Comparison of ENCODE assay signal across 8 cellular contexts in the genomic region with DNA sequence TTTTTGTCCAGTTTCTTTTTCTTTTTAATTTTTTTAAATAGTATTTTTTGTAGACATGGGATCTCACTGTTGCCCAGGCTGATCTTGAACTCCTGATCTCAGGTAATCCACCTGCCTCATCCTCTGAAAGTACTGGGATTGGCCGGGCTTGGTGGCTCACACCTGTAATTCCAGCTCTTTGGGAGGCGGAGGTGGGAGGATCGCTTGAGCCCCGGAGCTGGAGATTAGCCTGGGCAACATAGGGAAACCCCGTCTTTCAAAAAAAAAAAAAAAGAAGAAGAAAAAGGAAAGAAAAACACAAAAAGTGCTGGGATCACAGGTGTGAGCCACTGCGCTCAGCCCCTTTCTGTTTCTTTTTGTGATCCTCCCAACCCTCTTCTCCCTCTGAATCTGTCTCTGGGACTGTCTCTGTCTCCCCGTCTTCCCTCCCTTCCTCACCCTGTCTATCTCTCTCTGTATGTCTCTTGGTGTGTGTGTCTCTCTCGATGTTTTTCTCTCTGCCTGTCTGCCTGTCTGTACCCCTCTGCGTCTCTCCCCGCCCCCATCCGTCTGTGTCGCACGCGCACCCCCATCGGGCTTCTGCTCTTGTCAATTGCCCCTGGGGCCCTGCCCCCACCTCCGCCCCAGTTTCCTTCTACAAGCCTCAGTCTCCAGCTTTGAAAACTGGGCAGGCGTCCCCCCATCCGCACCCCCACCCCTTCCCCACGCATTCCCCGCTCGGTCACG. TPM values are rescaled to one million over a fixed set of nuclear protein-coding genes. Genes with fewer than 3 reads are reported as not detected.
DNase-seq lines count a peak whose midpoint lies in the region; ATAC-seq and TF ChIP-seq lines count a peak whose summit lies in the region.

No MANE protein-coding gene starts in this region.

- in situ Hi-C loops in astrocyte of the spinal cord (cut with HindIII; ENCODE audit: low sequenced_read_pairs): no loop called here

- H3K4me3 ChIP-seq in astrocyte of the spinal cord (ENCODE audit: low read depth, low read length) (peak overlapping the region; percentile 98), right lobe of liver (peak overlapping the region; percentile 84 to 99 (median 97))

- intact Hi-C loops in right lobe of liver (cut with DNase I): no loop called here

- H3K9me3 ChIP-seq in T-helper 17 cell (ENCODE audit: control insufficient read depth, low read length, poor library complexity, severe bottlenecking) (no peaks in the 10 kb centered on the region), right lobe of liver (no peaks in the 10 kb centered on the region)

- 8% methylated on average over 22 of the region's 22 CpGs for WGBS in right lobe of liver (ENCODE audit: insufficient coverage, low coverage, low lambda C conversion rate, missing lambda C conversion rate)

- no peak for TF ChIP-seq CTCF in HFFc6 (IDR thresholded peaks at IDR 0.05)
- no peak for TF ChIP-seq CTCF in astrocyte of the spinal cord (IDR thresholded peaks at IDR 0.05; ENCODE audit: low read depth, low read length)
- no peak for TF ChIP-seq CTCF in right lobe of liver (IDR thresholded peaks at IDR 0.05)

- peaks cover 0 to 11% (median 7%) of the 10 kb centered on the region in 4 donors for H3K36me3 ChIP-seq in right lobe of liver

- H3K27ac Mint-ChIP-seq in HFFc6 (peak overlapping the region; percentile 91), T-helper 17 cell (peak overlapping the region; percentile 99)

- peaks cover 0 to 27% (median 13%) of the 10 kb centered on the region in 4 donors for H3K4me1 ChIP-seq in right lobe of liver

- no peaks in the 10 kb centered on the region for H3K27me3 ChIP-seq in right lobe of liver

- DNase-seq in HFFc6: no peak
- peak; percentile 74 to 81 (median 77) for DNase-seq in T-helper 17 cell
- DNase-seq in astrocyte of the spinal cord (ENCODE audit: low read depth, low spot score): no peak
- no peak for DNase-seq in right lobe of liver
- peak; percentile 80 for DNase-seq in stimulated activated CD8-positive, alpha-beta memory T cell treated with anti-CD3 and anti-CD28 coated beads, Interleukin-12 subunit alpha, Interleukin-12 subunit beta, amount 100 ng/mL, for 4 hours (ENCODE audit: low read depth)
- DNase-seq in NCI-H1436 treated with DMSO at 0.1 percent for 48 hours (lab: John Stamatoyannopoulos, UW): no peak
- no peak for DNase-seq in putamen (ENCODE audit: low spot score)

- H3K4me3 Mint-ChIP-seq in HFFc6 (peak overlapping the region; percentile 92), T-helper 17 cell (peak overlapping the region; percentile 94)

- H3K27me3 Mint-ChIP-seq in HFFc6 (ENCODE audit: insufficient read depth) (peaks cover 43% of the 10 kb centered on the region), T-helper 17 cell (no peaks in the 10 kb centered on the region)

- TF ChIP-seq POLR2A in right lobe of liver (IDR thresholded peaks at IDR 0.05): no peak

- ATAC-seq in T-helper 17 cell: peak; percentile 12
- ATAC-seq in right lobe of liver: peak in 3 of 4 donors; percentile 0 to 1 (median 0)
- ATAC-seq in HG02588 (IDR thresholded peaks at IDR 0.05; ENCODE audit: unreplicated experiment): no peak

- H3K27ac ChIP-seq in right lobe of liver: peak overlapping the region; percentile 93 to 100 (median 99)

- H3K4me1 Mint-ChIP-seq in HFFc6 (ENCODE audit: low read depth) (peaks cover 57% of the 10 kb centered on the region), T-helper 17 cell (peaks cover 60% of the 10 kb centered on the region)

- H3K36me3 Mint-ChIP-seq in HFFc6 (ENCODE audit: low read depth) (peaks cover 21% of the 10 kb centered on the region), T-helper 17 cell (ENCODE audit: low read depth) (peaks cover 18% of the 10 kb centered on the region)

- peaks cover 11% of the 10 kb centered on the region for H3K9me3 Mint-ChIP-seq in HFFc6

RNA-seq across cellular contexts. Expression of a gene that starts 0.6 kb away (rescaled TPM):
- 10 to 100 TPM; 30.9 to 81.6 (median 68.5) TPM for total RNA-seq in HFFc6 (2021; fragmentation: NEBNext Ultra II Directional; extraction: Animal tissue kit (Norgen Biotek cat#: 25700))
- total RNA-seq in T-helper 17 cell: 1,000 to 10,000 TPM; 1,082 to 1,318 TPM
- 100 to 1,000 TPM in 3 of 6 experiments, 10 to 100 TPM in 3; 28.3 to 156 (median 91.7) TPM for total RNA-seq in right lobe of liver

RNA-seq across cellular contexts. Expression of a gene that starts 6.4 kb away (rescaled TPM):
- 10 to 100 TPM; 38.3 to 56.0 (median 45.7) TPM for total RNA-seq in HFFc6 (2021; fragmentation: NEBNext Ultra II Directional; extraction: Animal tissue kit (Norgen Biotek cat#: 25700))
- 100 to 1,000 TPM; 119 to 129 TPM for total RNA-seq in T-helper 17 cell
- total RNA-seq in right lobe of liver: 10 to 100 TPM in 1 of 6 experiments, 1 to 10 TPM in 5; 1.6 to 15.0 (median 6.3) TPM

RNA-seq across cellular contexts. Expression of a gene that starts 14.9 kb away (rescaled TPM):
- total RNA-seq in HFFc6 (2021; fragmentation: NEBNext Ultra II Directional; extraction: Animal tissue kit (Norgen Biotek cat#: 25700)): 10 to 100 TPM; 38.2 to 48.5 (median 45.2) TPM
- total RNA-seq in T-helper 17 cell: 10 to 100 TPM; 43.4 to 43.6 TPM
- 10 to 100 TPM; 19.4 to 38.1 (median 24.1) TPM for total RNA-seq in right lobe of liver

RNA-seq across cellular contexts. Expression of a gene that starts 15.2 kb away (rescaled TPM):
- 10 to 100 TPM; 46.8 to 70.0 (median 60.6) TPM for total RNA-seq in HFFc6 (2021; fragmentation: NEBNext Ultra II Directional; extraction: Animal tissue kit (Norgen Biotek cat#: 25700))
- 100 to 1,000 TPM; 113 to 127 TPM for total RNA-seq in T-helper 17 cell
- 10 to 100 TPM; 18.6 to 34.9 (median 24.8) TPM for total RNA-seq in right lobe of liver

RNA-seq across cellular contexts. Expression of a gene that starts 29.7 kb away (rescaled TPM):
- total RNA-seq in HFFc6 (2021; fragmentation: NEBNext Ultra II Directional; extraction: Animal tissue kit (Norgen Biotek cat#: 25700)): 1,000 to 10,000 TPM; 1,647 to 2,008 (median 1,885) TPM
- total RNA-seq in T-helper 17 cell (1,000 to 10,000 TPM; 3,790 to 3,904 TPM), right lobe of liver (100 to 1,000 TPM; 448 to 643 (median 568) TPM)

Comparison
In these comparisons a context has a peak if more than half of its experiments do, and no peak if none do; other contexts are left out.
1. DNase-seq: peak in T-helper 17 cell (3 of 3) and stimulated activated CD8-positive, alpha-beta memory T cell treated with anti-CD3 and anti-CD28 coated beads, Interleukin-12 subunit alpha, Interleukin-12 subunit beta, amount 100 ng/mL, for 4 hours (single experiment); none in HFFc6 (single experiment), astrocyte of the spinal cord (single experiment), right lobe of liver (0 of 3), NCI-H1436 treated with DMSO at 0.1 percent for 48 hours (single experiment) and putamen (single experiment).
2. RNA of a gene that starts 0.6 kb away (total RNA-seq): 1,082 to 1,318 TPM in T-helper 17 cell; 28.3 to 156 TPM in right lobe of liver and 30.9 to 81.6 TPM in HFFc6; every median in the first group is over 4 times any median in the second.